Comparison of ENCODE assay signal across 10 cellular contexts in the genomic region with DNA sequence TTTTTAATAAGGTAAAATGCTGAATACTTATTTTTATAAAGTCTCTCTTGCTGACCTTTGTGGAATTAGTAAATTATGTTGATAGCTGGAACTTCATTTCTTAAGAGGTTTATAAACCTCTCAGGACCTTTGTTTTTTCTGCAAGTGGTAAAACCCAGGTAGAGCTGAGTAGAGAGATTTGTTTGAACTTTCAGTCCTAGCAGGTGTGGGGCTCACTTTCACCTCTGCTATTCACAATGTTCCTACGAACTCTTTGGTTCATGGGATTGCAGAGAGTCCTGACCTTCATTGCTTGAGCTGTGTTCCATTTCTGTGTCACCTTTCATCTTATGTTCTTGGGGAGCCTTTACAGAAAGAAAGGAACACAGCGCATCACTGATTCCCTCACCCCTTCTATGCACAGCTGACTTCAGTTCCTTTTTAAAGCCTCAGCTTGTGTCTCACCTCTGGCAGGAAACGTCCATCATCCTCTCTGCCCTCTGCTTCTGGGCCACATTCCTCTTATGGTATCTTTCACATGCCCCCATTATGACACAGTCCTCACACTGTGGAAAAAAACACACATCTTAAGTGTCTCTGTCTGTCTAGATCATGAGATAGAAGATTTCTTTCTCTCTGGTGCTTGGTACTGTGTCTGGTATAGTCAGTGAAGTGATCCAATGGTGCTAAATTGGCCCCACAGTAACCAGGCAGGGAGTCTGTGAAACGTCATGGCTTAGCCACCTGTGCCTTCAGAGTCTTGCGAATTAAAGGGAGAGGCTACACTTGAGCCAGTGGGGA.
DNase-seq lines count a peak whose midpoint lies in the region; ATAC-seq lines count a peak whose summit lies in the region.
"Had no signal": no experiment of that assay in that cellular context is flagged by ENCODE, and none has a peak within 500 bp of the region (broad histone marks: within the 10 kb centered on the region; RNA-seq: fewer than 3 reads in every experiment).

No MANE protein-coding gene starts in this region.

- ATAC-seq in activated CD4-positive, CD25-positive, alpha-beta regulatory T cell treated with anti-CD3 and anti-CD28 coated beads, Interleukin-2, amount 50 U/mL, for 24 hours = peak; percentile 91 to 93
- peak; percentile 85 for ATAC-seq in HG03039 (IDR thresholded peaks at IDR 0.05; ENCODE audit: unreplicated experiment)

- no peak for DNase-seq in activated CD4-positive, CD25-positive, alpha-beta regulatory T cell (lab: John Stamatoyannopoulos, UW)
- peak; percentile 32 for DNase-seq in activated CD4-positive, CD25-positive, alpha-beta regulatory T cell treated with anti-CD3 and anti-CD28 coated beads, Interleukin-2, amount 50 U/mL, for 72 hours
- DNase-seq in stimulated activated CD4-positive, alpha-beta T cell treated with anti-CD3 and anti-CD28 coated beads, Interleukin-4, amount 100 ng/mL, for 24 hours = peak; percentile 14
- DNase-seq in medulla oblongata (ENCODE audit: extremely low spot score) = no peak
- no peak for DNase-seq in HuH-7.5 (ENCODE audit: low spot score)
- no peak for DNase-seq in GOT3 (lab: John Stamatoyannopoulos, UW)
- DNase-seq: ACHN, uterus had no signal

Comparison
In these comparisons a context has a peak if more than half of its experiments do, and no peak if none do; other contexts are left out.
1. DNase-seq: peak in activated CD4-positive, CD25-positive, alpha-beta regulatory T cell treated with anti-CD3 and anti-CD28 coated beads, Interleukin-2, amount 50 U/mL, for 72 hours (single experiment) and stimulated activated CD4-positive, alpha-beta T cell treated with anti-CD3 and anti-CD28 coated beads, Interleukin-4, amount 100 ng/mL, for 24 hours (single experiment); none in activated CD4-positive, CD25-positive, alpha-beta regulatory T cell (0 of 4), medulla oblongata (single experiment), HuH-7.5 (single experiment) and GOT3 (single experiment).